In genomic region chr2:203240491-203240890, GRCh38 we compare ENCODE assay signal across 1 cellular context.
TF ChIP-seq lines count a peak whose summit lies in the region.

No MANE protein-coding gene starts in this region.

TF ChIP-seq in K562, 482 proteins besides CTCF, POLR2A, EP300 and RAD21:
- 0 out of 2 replicates have a peak, but pooled peaks have one; percentile 45 for TF ChIP-seq TRIM25 (IDR thresholded peaks at IDR 0.05; ENCODE audit: borderline replicate concordance)
- no peak for TF ChIP-seq MTA2 (IDR thresholded peaks at IDR 0.05; ENCODE audit: low read depth)
